ENCODE assay signal across 1 cellular context in genomic region chr1:20696397-20697333, GRCh38.
A peak's percentile ranks its signal among the peaks of the same experiment; 100 is the strongest.
TF ChIP-seq lines count a peak whose summit lies in the region.

No MANE protein-coding gene starts in this region.

TF ChIP-seq in K562, 482 proteins besides CTCF, POLR2A, EP300 and RAD21 (continued from another document and continues in another):
- TF ChIP-seq HLTF (IDR thresholded peaks at IDR 0.05) (no peak), MCM3 (IDR thresholded peaks at IDR 0.05) (no peak), SIRT6 (IDR thresholded peaks at IDR 0.05; ENCODE audit: low read depth, low read length) (no peak), ELK3 (CRISPR knock-in tag; IDR thresholded peaks at IDR 0.05) (no peak), SIX5 (IDR thresholded peaks at IDR 0.05; ENCODE audit: borderline replicate concordance in 1 of 2, insufficient read depth in 1 of 2, low read depth in 1 of 2, low read length in 2 of 2) (no peak), NUFIP1 (IDR thresholded peaks at IDR 0.05; ENCODE audit: partially characterized antibody) (no peak), TBP (optimal IDR thresholded peaks at IDR 0.05; ENCODE audit: low read depth, low read length) (no peak), E2F6 (IDR thresholded peaks at IDR 0.05; ENCODE audit: borderline replicate concordance in 1 of 2, extremely low read depth in 1 of 2, insufficient read depth in 1 of 2, insufficient read length in 1 of 2, low read depth in 1 of 2, low read length in 1 of 2, poor library complexity in 1 of 2, severe bottlenecking in 1 of 2) (peak; percentile 73 to 81), ZMIZ1 (IDR thresholded peaks at IDR 0.05; ENCODE audit: low read depth in 2 of 2, low read length in 2 of 2) (no peak), PTTG1 (tag; IDR thresholded peaks at IDR 0.05; ENCODE audit: low read depth) (no peak), FOXK1 (CRISPR knock-in tag; IDR thresholded peaks at IDR 0.05; ENCODE audit: borderline replicate concordance) (0 out of 2 replicates have a peak, but pooled peaks have one; percentile 38), SAP30 (IDR thresholded peaks at IDR 0.05; ENCODE audit: borderline replicate concordance, insufficient read depth, low read depth, low read length, poor library complexity, severe bottlenecking) (no peak), ETV1 (tag; conservative IDR thresholded peaks at IDR 0.05; ENCODE audit: low read depth) (no peak; the same call in 1 of the 2 replicates), ZNF133 (CRISPR knock-in tag; IDR thresholded peaks at IDR 0.05) (no peak), BCL6 (CRISPR knock-in tag; IDR thresholded peaks at IDR 0.05) (no peak), ZNF121 (CRISPR knock-in tag; conservative IDR thresholded peaks at IDR 0.05) (no peak), SETDB1 (IDR thresholded peaks at IDR 0.05; ENCODE audit: low read length) (no peak), RREB1 (CRISPR knock-in tag; IDR thresholded peaks at IDR 0.05) (0 out of 2 replicates have a peak, but pooled peaks have one; percentile 46), ZNF695 (CRISPR knock-in tag; IDR thresholded peaks at IDR 0.05) (no peak), TRIM28 (IDR thresholded peaks at IDR 0.05) (no peak), BACH1 (tag; IDR thresholded peaks at IDR 0.05) (no peak), PREB (CRISPR knock-in tag; IDR thresholded peaks at IDR 0.05) (no peak), KDM4B (IDR thresholded peaks at IDR 0.05; ENCODE audit: borderline replicate concordance in 2 of 2, low read depth in 1 of 2) (no peak), BRD4 (IDR thresholded peaks at IDR 0.05) (no peak), SP2 (IDR thresholded peaks at IDR 0.05; ENCODE audit: extremely low read depth, low read depth, low read length, poor library complexity, severe bottlenecking) (no peak), MIER1 (IDR thresholded peaks at IDR 0.05; ENCODE audit: low read depth) (no peak), ZNF561 (CRISPR knock-in tag; conservative IDR thresholded peaks at IDR 0.05) (no peak), ZNF592 (IDR thresholded peaks at IDR 0.05) (no peak), OTX1 (CRISPR knock-in tag; IDR thresholded peaks at IDR 0.05) (no peak), ZNF23 (CRISPR knock-in tag; IDR thresholded peaks at IDR 0.05) (no peak), NELFE (IDR thresholded peaks at IDR 0.05; ENCODE audit: insufficient read depth, insufficient read length) (no peak), MEIS2 (IDR thresholded peaks at IDR 0.05; ENCODE audit: partially characterized antibody) (no peak), HDAC1 (IDR thresholded peaks at IDR 0.05) (no peak; a peak in 2 of 4 replicates), GMEB1 (CRISPR knock-in tag; IDR thresholded peaks at IDR 0.05) (peak; percentile 32; the same call in 1 of the 2 replicates), REST (CRISPR knock-in tag; IDR thresholded peaks at IDR 0.05; ENCODE audit: low read depth) (peak; percentile 20; the same call in 1 of the 2 replicates), TOE1 (IDR thresholded peaks at IDR 0.05; ENCODE audit: borderline replicate concordance) (peak; percentile 85), TOE1 (CRISPR knock-in tag; IDR thresholded peaks at IDR 0.05; ENCODE audit: borderline replicate concordance, low read depth) (no peak), ZNF780A (CRISPR knock-in tag; IDR thresholded peaks at IDR 0.05) (no peak), ZNF197 (CRISPR knock-in tag; IDR thresholded peaks at IDR 0.05; ENCODE audit: low read depth) (no peak), ZNF75A (CRISPR knock-in tag; IDR thresholded peaks at IDR 0.05) (no peak), HDAC8 (tag; IDR thresholded peaks at IDR 0.05) (no peak)
